Comparison of ENCODE assay signal across 1 cellular context in genomic region chr19:3573162-3573857, GRCh38.
TF ChIP-seq lines count a peak whose summit lies in the region.

No MANE protein-coding gene starts in this region.

TF ChIP-seq in HEK293, 187 proteins besides CTCF, POLR2A, EP300 and RAD21 (continued from another document):
- TF ChIP-seq ZBTB10 (tag by site-specific recombination; IDR thresholded peaks at IDR 0.05) (peak; percentile 92), ZNF658 (tag by site-specific recombination; IDR thresholded peaks at IDR 0.05) (no peak), ZNF175 (tag by site-specific recombination; IDR thresholded peaks at IDR 0.05) (no peak)
